Comparison of ENCODE assay signal across 20 cellular contexts in genomic region chr15:64694816-64695215, GRCh38.
DNase-seq lines count a peak whose midpoint lies in the region; ATAC-seq and TF ChIP-seq lines count a peak whose summit lies in the region.
"Had no signal": no experiment of that assay in that cellular context is flagged by ENCODE, and none has a peak within 500 bp of the region (broad histone marks: within the 10 kb centered on the region; RNA-seq: fewer than 3 reads in every experiment).

No MANE protein-coding gene starts in this region.

- ATAC-seq in GM23338 (no peak), GM21825 (IDR thresholded peaks at IDR 0.05; ENCODE audit: unreplicated experiment) (no peak)
- ATAC-seq in activated naive CD8-positive, alpha-beta T cell treated with anti-CD3 and anti-CD28 coated beads, Interleukin-2, amount 50 U/mL, for 24 hours, result no peak
- ATAC-seq: Panc1; stimulated activated naive CD8-positive, alpha-beta T cell treated with anti-CD3 and anti-CD28 coated beads, Interleukin-15, Interleukin-2, amounts not matched to agents 100 U/mL and 50 U/mL, for 24 hours had no signal

- no peaks in the 10 kb centered on the region for H3K9me2 ChIP-seq in GM23338 (ENCODE audit: insufficient read depth)

- H3K79me2 ChIP-seq in GM23338 (replicated peaks; ENCODE audit: insufficient read depth), result peaks cover 95% of the 10 kb centered on the region

- H4K20me1 ChIP-seq in GM23338 (replicated peaks; ENCODE audit: insufficient read depth), result peaks cover 90% of the 10 kb centered on the region

- peaks cover 44% of the 10 kb centered on the region for H3K4me1 ChIP-seq in GM23338 (ENCODE audit: insufficient read depth)
- H3K4me1 ChIP-seq in spleen, result peaks cover 36 to 100% (median 87%) of the 10 kb centered on the region in 6 donors

- 0 out of 2 replicates have a peak overlapping the region, but pooled peaks have one; percentile 65 for H3K27ac Mint-ChIP-seq in GM23338
- H3K27ac Mint-ChIP-seq in activated naive CD8-positive, alpha-beta T cell treated with anti-CD3 and anti-CD28 coated beads, Interleukin-2, amount 50 U/mL, for 24 hours, result peak overlapping the region; percentile 12
- H3K27ac Mint-ChIP-seq: activated CD4-positive, alpha-beta T cell treated with anti-CD3 and anti-CD28 coated beads, Interleukin-2, amount 10 ng/mL, durations not matched to agents 7 days and 5 days had no signal

- no peaks in the 10 kb centered on the region for H3K9me3 ChIP-seq in spleen

- no peak overlapping the region for H2AFZ ChIP-seq in GM23338

- H3K4me2 ChIP-seq in GM23338, result no peak overlapping the region

- 51 to 88% (median 80%) methylated on average over 2 of the region's 2 CpGs for WGBS in spleen, 5 donors

- intact Hi-C loops in spleen (cut with DNase I; ENCODE audit: low total_unique reads), result no loop called here

- peaks cover 63% of the 10 kb centered on the region for H3F3A ChIP-seq in GM23338 (replicated peaks; ENCODE audit: low read depth)

- H3K4me3 Mint-ChIP-seq in GM23338, result no peak overlapping the region
- no peak overlapping the region for H3K4me3 Mint-ChIP-seq in activated naive CD8-positive, alpha-beta T cell treated with anti-CD3 and anti-CD28 coated beads, Interleukin-2, amount 50 U/mL, for 24 hours
- H3K4me3 Mint-ChIP-seq: activated CD4-positive, alpha-beta T cell treated with anti-CD3 and anti-CD28 coated beads, Interleukin-2, amount 10 ng/mL, durations not matched to agents 7 days and 5 days had no signal

- H3K27ac ChIP-seq in GM23338 (ENCODE audit: low read depth) (peak overlapping the region; percentile 33; the same call in 1 of the 2 replicates), spleen (peak overlapping the region; percentile 5 to 95 (median 78))
- H3K27ac ChIP-seq: cardiac muscle cell had no signal

- H3K4me1 Mint-ChIP-seq in GM23338, result peaks cover 78% of the 10 kb centered on the region
- peaks cover 54% of the 10 kb centered on the region for H3K4me1 Mint-ChIP-seq in activated naive CD8-positive, alpha-beta T cell treated with anti-CD3 and anti-CD28 coated beads, Interleukin-2, amount 50 U/mL, for 24 hours

- peaks cover 59% of the 10 kb centered on the region for H3K36me3 ChIP-seq in GM23338 (ENCODE audit: insufficient read depth)
- peaks cover 0 to 48% (median 17%) of the 10 kb centered on the region in 6 donors for H3K36me3 ChIP-seq in spleen

- TF ChIP-seq CTCF in GM23338 (conservative IDR thresholded peaks at IDR 0.05; ENCODE audit: low read depth in 2 of 2), result no peak
- TF ChIP-seq CTCF in spleen (IDR thresholded peaks at IDR 0.05 in 8 of 11, conservative IDR thresholded peaks at IDR 0.05 in 3 of 11), result no peak

- H3K27me3 ChIP-seq in GM23338 (ENCODE audit: insufficient read depth) (no peaks in the 10 kb centered on the region), spleen (replicated peaks in 1 of 7) (no peaks in the 10 kb centered on the region)
- H3K27me3 ChIP-seq: cardiac muscle cell had no signal

- DNase-seq in GM23338 (ENCODE audit: low spot score) (no peak), medulla oblongata (ENCODE audit: extremely low spot score) (peak; percentile 80), spleen (peak; percentile 17), AG20443 (ENCODE audit: low spot score) (no peak), mucosa of gallbladder (ENCODE audit: low spot score) (no peak)
- DNase-seq in activated naive CD8-positive, alpha-beta T cell treated with anti-CD3 and anti-CD28 coated beads, Interleukin-2, amount 50 U/mL, for 24 hours, result no peak
- DNase-seq in activated naive CD4-positive, alpha-beta T cell treated with anti-CD3 and anti-CD28 coated beads, Interleukin-2, amount 50 U/mL, for 16 hours, result no peak
- DNase-seq: activated CD4-positive, alpha-beta T cell treated with anti-CD3 and anti-CD28 coated beads, Interleukin-2, amount 10 ng/mL, durations not matched to agents 7 days and 5 days; activated gamma-delta T cell; CD4-positive, alpha-beta memory T cell; HCEC 1CT; NCI-H446; retina; stimulated activated CD4-positive, alpha-beta T cell treated with anti-CD3 and anti-CD28 coated beads, Interleukin-4, amount 100 ng/mL, for 4 hours; stimulated activated naive CD8-positive, alpha-beta T cell treated with anti-CD3 and anti-CD28 coated beads, Interleukin-15, Interleukin-2, amounts not matched to agents 100 U/mL and 50 U/mL, for 24 hours; T-helper 17 cell had no signal

- H3K36me3 Mint-ChIP-seq in GM23338 (ENCODE audit: low read depth), result peaks cover 92% of the 10 kb centered on the region
- H3K36me3 Mint-ChIP-seq in activated naive CD8-positive, alpha-beta T cell treated with anti-CD3 and anti-CD28 coated beads, Interleukin-2, amount 50 U/mL, for 24 hours (ENCODE audit: low read depth), result peaks cover 10% of the 10 kb centered on the region

- no peak overlapping the region for H3K4me3 ChIP-seq in GM23338
- peak overlapping the region in 1 of 8 donors; percentile 17 for H3K4me3 ChIP-seq in spleen
- H3K4me3 ChIP-seq: cardiac muscle cell, lung had no signal

- H3K27me3 Mint-ChIP-seq in GM23338 (ENCODE audit: insufficient read depth, low read depth, poor library complexity), result peaks cover 19% of the 10 kb centered on the region
- no peaks in the 10 kb centered on the region for H3K27me3 Mint-ChIP-seq in activated naive CD8-positive, alpha-beta T cell treated with anti-CD3 and anti-CD28 coated beads, Interleukin-2, amount 50 U/mL, for 24 hours
- H3K27me3 Mint-ChIP-seq: activated CD4-positive, alpha-beta T cell treated with anti-CD3 and anti-CD28 coated beads, Interleukin-2, amount 10 ng/mL, durations not matched to agents 7 days and 5 days; CD4-positive, alpha-beta memory T cell; T-helper 17 cell had no signal

- no peak for TF ChIP-seq POLR2A in spleen (IDR thresholded peaks at IDR 0.05)

- H3K9me3 Mint-ChIP-seq in GM23338, result no peaks in the 10 kb centered on the region
- H3K9me3 Mint-ChIP-seq in activated naive CD8-positive, alpha-beta T cell treated with anti-CD3 and anti-CD28 coated beads, Interleukin-2, amount 50 U/mL, for 24 hours, result no peaks in the 10 kb centered on the region
- H3K9me3 Mint-ChIP-seq: activated CD4-positive, alpha-beta T cell treated with anti-CD3 and anti-CD28 coated beads, Interleukin-2, amount 10 ng/mL, durations not matched to agents 7 days and 5 days; CD4-positive, alpha-beta memory T cell had no signal

TF ChIP-seq in GM23338, 12 proteins besides CTCF, POLR2A, EP300 and RAD21 (continues in another document):
- TF ChIP-seq CREB1 (CRISPR knock-in tag; IDR thresholded peaks at IDR 0.05; ENCODE audit: low read depth) (no peak), ZNF114 (CRISPR knock-in tag; IDR thresholded peaks at IDR 0.05) (no peak), REST (IDR thresholded peaks at IDR 0.05; ENCODE audit: unreplicated experiment) (no peak), POLR2AphosphoS5 (IDR thresholded peaks at IDR 0.05; ENCODE audit: low read depth) (no peak), STAT1 (IDR thresholded peaks at IDR 0.05; ENCODE audit: unreplicated experiment) (no peak), ETS1 (IDR thresholded peaks at IDR 0.05) (no peak), ZNF331 (CRISPR knock-in tag; IDR thresholded peaks at IDR 0.05; ENCODE audit: low read depth) (no peak), JUNB (IDR thresholded peaks at IDR 0.05; ENCODE audit: unreplicated experiment) (no peak), NANOG (IDR thresholded peaks at IDR 0.05; ENCODE audit: borderline replicate concordance) (no peak), EZH2phosphoT487 (IDR thresholded peaks at IDR 0.05; ENCODE audit: unreplicated experiment) (no peak), EZH2 (IDR thresholded peaks at IDR 0.05; ENCODE audit: low read depth, unreplicated experiment) (no peak)

Comparison
In these comparisons a context has a peak if more than half of its experiments do, and no peak if none do; other contexts are left out.
1. DNase-seq: peak in medulla oblongata (single experiment) and spleen (single experiment); none in GM23338 (single experiment), activated naive CD8-positive, alpha-beta T cell treated with anti-CD3 and anti-CD28 coated beads, Interleukin-2, amount 50 U/mL, for 24 hours (single experiment), AG20443 (single experiment), activated naive CD4-positive, alpha-beta T cell treated with anti-CD3 and anti-CD28 coated beads, Interleukin-2, amount 50 U/mL, for 16 hours (single experiment) and mucosa of gallbladder (single experiment).